ENCODE assay signal across 1 cellular context in genomic region chr14:24215495-24216344, GRCh38.
TF ChIP-seq lines count a peak whose summit lies in the region.

MDP1 (minus strand) TSS chr14:24216066; CDS start chr14:24215955, 111 bp downstream.

TF ChIP-seq in HepG2, 621 proteins besides CTCF, POLR2A, EP300 and RAD21 (continued from another document and continues in another):
- TF ChIP-seq HMGXB4 (CRISPR knock-in tag; IDR thresholded peaks at IDR 0.05; ENCODE audit: borderline replicate concordance in 1 of 2, low read depth in 1 of 2) (peak; percentile 100), ARNT2 (CRISPR knock-in tag; IDR thresholded peaks at IDR 0.05; ENCODE audit: low read depth) (peak; percentile 99), ZNF142 (CRISPR knock-in tag; IDR thresholded peaks at IDR 0.05) (peak; percentile 96), ZBTB46 (CRISPR knock-in tag; IDR thresholded peaks at IDR 0.05; ENCODE audit: borderline replicate concordance) (peak; percentile 94), ZSCAN25 (CRISPR knock-in tag; IDR thresholded peaks at IDR 0.05) (peak; percentile 93), HNF1B (CRISPR knock-in tag; IDR thresholded peaks at IDR 0.05) (peak; percentile 94), ZFP37 (CRISPR knock-in tag; IDR thresholded peaks at IDR 0.05; ENCODE audit: borderline replicate concordance) (peak; percentile 99), ZFP36L2 (CRISPR knock-in tag; IDR thresholded peaks at IDR 0.05) (peak; percentile 88; the same call in 1 of the 2 replicates), ZNF816 (CRISPR knock-in tag; IDR thresholded peaks at IDR 0.05; ENCODE audit: borderline replicate concordance) (no peak), IKZF5 (CRISPR knock-in tag; IDR thresholded peaks at IDR 0.05) (peak; percentile 100), NAIF1 (CRISPR knock-in tag; IDR thresholded peaks at IDR 0.05; ENCODE audit: borderline replicate concordance) (peak; percentile 94), ZFP36 (IDR thresholded peaks at IDR 0.05; ENCODE audit: borderline replicate concordance, low read depth, low read length, partially characterized antibody) (no peak), RBFOX2 (IDR thresholded peaks at IDR 0.05; ENCODE audit: low read depth, low read length) (peak; percentile 95), ZGPAT (CRISPR knock-in tag; IDR thresholded peaks at IDR 0.05) (peak; percentile 99), NFE2L1 (CRISPR knock-in tag; IDR thresholded peaks at IDR 0.05; ENCODE audit: borderline replicate concordance) (peak; percentile 91), ZMYM2 (CRISPR knock-in tag; IDR thresholded peaks at IDR 0.05) (no peak), SNAPC2 (CRISPR knock-in tag; IDR thresholded peaks at IDR 0.05) (peak; percentile 97), SPEN (CRISPR knock-in tag; IDR thresholded peaks at IDR 0.05; ENCODE audit: low read depth) (peak; percentile 100), ARID2 (CRISPR knock-in tag; IDR thresholded peaks at IDR 0.05; ENCODE audit: borderline replicate concordance) (peak; percentile 99), KAT7 (CRISPR knock-in tag; IDR thresholded peaks at IDR 0.05; ENCODE audit: borderline replicate concordance) (peak; percentile 99), NCOR1 (IDR thresholded peaks at IDR 0.05; ENCODE audit: borderline replicate concordance, low read length) (no peak), ELF3 (CRISPR knock-in tag; IDR thresholded peaks at IDR 0.05) (peak; percentile 95)
- TF ChIP-seq, protein P1, sequence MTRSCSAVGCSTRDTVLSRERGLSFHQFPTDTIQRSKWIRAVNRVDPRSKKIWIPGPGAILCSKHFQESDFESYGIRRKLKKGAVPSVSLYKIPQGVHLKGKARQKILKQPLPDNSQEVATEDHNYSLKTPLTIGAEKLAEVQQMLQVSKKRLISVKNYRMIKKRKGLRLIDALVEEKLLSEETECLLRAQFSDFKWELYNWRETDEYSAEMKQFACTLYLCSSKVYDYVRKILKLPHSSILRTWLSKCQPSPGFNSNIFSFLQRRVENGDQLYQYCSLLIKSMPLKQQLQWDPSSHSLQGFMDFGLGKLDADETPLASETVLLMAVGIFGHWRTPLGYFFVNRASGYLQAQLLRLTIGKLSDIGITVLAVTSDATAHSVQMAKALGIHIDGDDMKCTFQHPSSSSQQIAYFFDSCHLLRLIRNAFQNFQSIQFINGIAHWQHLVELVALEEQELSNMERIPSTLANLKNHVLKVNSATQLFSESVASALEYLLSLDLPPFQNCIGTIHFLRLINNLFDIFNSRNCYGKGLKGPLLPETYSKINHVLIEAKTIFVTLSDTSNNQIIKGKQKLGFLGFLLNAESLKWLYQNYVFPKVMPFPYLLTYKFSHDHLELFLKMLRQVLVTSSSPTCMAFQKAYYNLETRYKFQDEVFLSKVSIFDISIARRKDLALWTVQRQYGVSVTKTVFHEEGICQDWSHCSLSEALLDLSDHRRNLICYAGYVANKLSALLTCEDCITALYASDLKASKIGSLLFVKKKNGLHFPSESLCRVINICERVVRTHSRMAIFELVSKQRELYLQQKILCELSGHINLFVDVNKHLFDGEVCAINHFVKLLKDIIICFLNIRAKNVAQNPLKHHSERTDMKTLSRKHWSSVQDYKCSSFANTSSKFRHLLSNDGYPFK (CRISPR knock-in tag; IDR thresholded peaks at IDR 0.05; ENCODE audit: borderline replicate concordance): peak; percentile 99
- TF ChIP-seq, protein P2, sequence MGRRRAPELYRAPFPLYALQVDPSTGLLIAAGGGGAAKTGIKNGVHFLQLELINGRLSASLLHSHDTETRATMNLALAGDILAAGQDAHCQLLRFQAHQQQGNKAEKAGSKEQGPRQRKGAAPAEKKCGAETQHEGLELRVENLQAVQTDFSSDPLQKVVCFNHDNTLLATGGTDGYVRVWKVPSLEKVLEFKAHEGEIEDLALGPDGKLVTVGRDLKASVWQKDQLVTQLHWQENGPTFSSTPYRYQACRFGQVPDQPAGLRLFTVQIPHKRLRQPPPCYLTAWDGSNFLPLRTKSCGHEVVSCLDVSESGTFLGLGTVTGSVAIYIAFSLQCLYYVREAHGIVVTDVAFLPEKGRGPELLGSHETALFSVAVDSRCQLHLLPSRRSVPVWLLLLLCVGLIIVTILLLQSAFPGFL (CRISPR knock-in tag; IDR thresholded peaks at IDR 0.05): peak; percentile 49; the same call in 1 of the 2 replicates
- TF ChIP-seq, protein P3, sequence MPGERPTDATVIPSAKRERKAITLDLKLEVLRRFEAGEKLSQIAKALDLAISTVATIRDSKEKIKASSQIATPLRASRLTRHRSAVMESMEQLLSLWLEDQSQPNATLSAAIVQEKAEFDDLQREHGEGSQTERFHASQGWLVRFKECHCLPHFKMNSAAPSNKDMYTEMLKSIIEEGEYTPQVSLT (CRISPR knock-in tag; IDR thresholded peaks at IDR 0.05; ENCODE audit: borderline replicate concordance, low read depth): peak; percentile 98; the same call in 1 of the 2 replicates
